ENCODE assay signal across 1 cellular context in the genomic region with DNA sequence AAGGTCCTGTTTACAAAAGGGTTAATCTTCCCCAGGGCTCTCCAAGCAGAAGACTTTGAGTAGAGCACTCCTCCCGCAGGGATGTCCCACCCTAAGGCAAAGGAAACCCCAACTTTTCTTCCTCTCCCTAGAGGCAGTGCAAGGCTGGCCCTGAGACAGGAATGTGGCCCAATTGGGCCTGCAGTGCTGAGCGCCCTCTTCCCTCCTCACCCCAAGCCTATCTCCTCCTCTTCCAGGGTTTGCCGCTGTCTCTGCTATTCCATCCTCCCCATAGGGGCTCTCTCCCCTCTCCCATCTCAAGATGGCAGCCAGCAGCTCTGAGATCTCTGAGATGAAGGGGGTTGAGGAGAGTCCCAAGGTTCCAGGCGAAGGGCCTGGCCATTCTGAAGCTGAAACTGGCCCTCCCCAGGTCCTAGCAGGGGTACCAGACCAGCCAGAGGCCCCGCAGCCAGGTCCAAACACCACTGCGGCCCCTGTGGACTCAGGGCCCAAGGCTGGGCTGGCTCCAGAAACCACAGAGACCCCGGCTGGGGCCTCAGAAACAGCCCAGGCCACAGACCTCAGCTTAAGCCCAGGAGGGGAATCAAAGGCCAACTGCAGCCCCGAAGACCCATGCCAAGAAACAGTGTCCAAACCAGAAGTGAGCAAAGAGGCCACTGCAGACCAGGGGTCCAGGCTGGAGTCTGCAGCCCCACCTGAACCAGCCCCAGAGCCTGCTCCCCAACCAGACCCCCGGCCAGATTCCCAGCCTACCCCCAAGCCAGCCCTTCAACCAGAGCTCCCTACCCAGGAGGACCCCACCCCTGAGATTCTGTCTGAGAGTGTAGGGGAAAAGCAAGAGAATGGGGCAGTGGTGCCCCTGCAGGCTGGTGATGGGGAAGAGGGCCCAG.
TF ChIP-seq lines count a peak whose summit lies in the region.

No MANE protein-coding gene starts in this region.

TF ChIP-seq in HEK293, 187 proteins besides CTCF, POLR2A, EP300 and RAD21 (continued from another document):
- TF ChIP-seq ZNF654 (tag by site-specific recombination; IDR thresholded peaks at IDR 0.05; ENCODE audit: low read depth) = no peak
- TF ChIP-seq ZNF658 (tag by site-specific recombination; IDR thresholded peaks at IDR 0.05) = no peak
- no peak for TF ChIP-seq ZNF140 (tag by site-specific recombination; IDR thresholded peaks at IDR 0.05)
- TF ChIP-seq ZNF621 (tag by site-specific recombination; IDR thresholded peaks at IDR 0.05) = no peak
- no peak for TF ChIP-seq ZNF501 (tag by site-specific recombination; IDR thresholded peaks at IDR 0.05)
- no peak for TF ChIP-seq ZBTB8A (tag by site-specific recombination; IDR thresholded peaks at IDR 0.05)
- TF ChIP-seq KLF10 (tag by site-specific recombination; IDR thresholded peaks at IDR 0.05) = no peak
- TF ChIP-seq ZNF433 (tag by site-specific recombination; IDR thresholded peaks at IDR 0.05; ENCODE audit: low read depth) = no peak
- no peak for TF ChIP-seq ZNF692 (tag by site-specific recombination; IDR thresholded peaks at IDR 0.05)
